ENCODE assay signal across 19 cellular contexts in the genomic region with DNA sequence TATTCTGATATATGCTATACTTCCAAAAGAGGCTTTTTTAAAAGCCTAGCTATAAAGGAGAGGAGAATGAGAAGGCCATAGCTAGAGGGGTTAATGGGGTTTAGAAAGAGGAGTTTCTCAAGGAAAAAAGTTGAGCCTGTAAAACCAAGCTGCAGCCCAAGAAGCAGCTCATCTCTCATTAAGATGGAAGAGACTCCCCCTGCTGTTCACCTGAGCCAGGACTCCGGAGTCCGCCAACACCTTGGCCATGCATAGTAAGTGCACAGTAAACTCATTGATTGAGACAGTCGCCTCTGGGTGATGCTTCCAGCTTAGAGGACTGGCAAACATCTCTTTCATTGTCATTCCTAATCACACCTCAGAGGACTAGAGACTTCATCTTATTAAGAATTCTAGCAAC. TPM values are rescaled to one million over a fixed set of nuclear protein-coding genes. Genes with fewer than 3 reads are reported as not detected.
DNase-seq lines count a peak whose midpoint lies in the region; ATAC-seq and TF ChIP-seq lines count a peak whose summit lies in the region.
"Had no signal": no experiment of that assay in that cellular context is flagged by ENCODE, and none has a peak within 500 bp of the region (broad histone marks: within the 10 kb centered on the region; RNA-seq: fewer than 3 reads in every experiment).

No MANE protein-coding gene starts in this region.

- DNase-seq in BJ (ENCODE audit: low read depth) (no peak), GM23338 (ENCODE audit: low spot score) (peak; percentile 76), PC-9 (no peak), iPS-NIHi7 (ENCODE audit: extremely low spot score) (peak; percentile 66), mesothelial cell of epicardium (ENCODE audit: low spot score in 2 of 2, unreplicated experiment in 2 of 2) (no peak), MM.1S (no peak)
- DNase-seq: activated CD4-positive, alpha-beta T cell treated with anti-CD3 and anti-CD28 coated beads, Interleukin-2, amount 10 ng/mL, durations not matched to agents 7 days and 5 days; activated naive CD4-positive, alpha-beta T cell treated with anti-CD3 and anti-CD28 coated beads, Interleukin-2, amount 50 U/mL, for 16 hours; AML-193; erythroblast; IMR-90; NCI-H1417; T1000 had no signal

- H3K27ac ChIP-seq in GM23338 (ENCODE audit: low read depth): no peak overlapping the region
- H3K27ac ChIP-seq in PC-9: no peak overlapping the region
- H3K27ac ChIP-seq in MM.1S (ENCODE audit: low read length): no peak overlapping the region
- H3K27ac ChIP-seq: coronary artery, SK-N-MC had no signal

- no peak overlapping the region for H3K4me3 Mint-ChIP-seq in GM23338
- no peak overlapping the region for H3K4me3 Mint-ChIP-seq in mesothelial cell of epicardium
- H3K4me3 Mint-ChIP-seq: activated CD4-positive, alpha-beta T cell treated with anti-CD3 and anti-CD28 coated beads, Interleukin-2, amount 10 ng/mL, durations not matched to agents 7 days and 5 days; memory B cell; nephron had no signal

- H3K9me3 ChIP-seq in PC-9 (ENCODE audit: insufficient read depth, low read depth) (no peaks in the 10 kb centered on the region), MM.1S (replicated peaks; ENCODE audit: insufficient read depth, low read length) (no peaks in the 10 kb centered on the region)

- TF ChIP-seq CTCF in BJ (IDR thresholded peaks at IDR 0.05; ENCODE audit: insufficient read depth, low read depth, low read length) (0 out of 2 replicates have a peak, but pooled peaks have one; percentile 10), GM23338 (conservative IDR thresholded peaks at IDR 0.05; ENCODE audit: low read depth in 2 of 2) (peak; percentile 48 to 74), PC-9 (conservative IDR thresholded peaks at IDR 0.05) (peak; percentile 48; the same call in 1 of the 2 replicates), mesothelial cell of epicardium (IDR thresholded peaks at IDR 0.05; ENCODE audit: unreplicated experiment) (no peak), MM.1S (IDR thresholded peaks at IDR 0.05; ENCODE audit: low read length) (no peak)

- intact Hi-C loops in PC-9 (cut with micrococcal nuclease; ENCODE audit: unreplicated experiment): loop anchor here (10.0 kb wide), 1 partner anchor 154 kb away; no protein-coding TSS in a partner anchor

- H3F3A ChIP-seq in GM23338 (replicated peaks; ENCODE audit: low read depth) (no peaks in the 10 kb centered on the region), PC-9 (ENCODE audit: insufficient read depth, low read depth) (no peaks in the 10 kb centered on the region), MM.1S (ENCODE audit: insufficient read depth, low read length) (no peaks in the 10 kb centered on the region)

- H3K27ac Mint-ChIP-seq in GM23338: no peak overlapping the region
- H3K27ac Mint-ChIP-seq in mesothelial cell of epicardium: no peak overlapping the region
- H3K27ac Mint-ChIP-seq: activated CD4-positive, alpha-beta T cell treated with anti-CD3 and anti-CD28 coated beads, Interleukin-2, amount 10 ng/mL, durations not matched to agents 7 days and 5 days; memory B cell; nephron had no signal

- H3K4me1 ChIP-seq in GM23338 (ENCODE audit: insufficient read depth) (no peaks in the 10 kb centered on the region), PC-9 (replicated peaks; ENCODE audit: insufficient read depth) (no peaks in the 10 kb centered on the region), MM.1S (ENCODE audit: low read length) (no peaks in the 10 kb centered on the region)

- no peaks in the 10 kb centered on the region for H3K36me3 ChIP-seq in BJ (ENCODE audit: control insufficient read depth, insufficient read depth, low read length)
- H3K36me3 ChIP-seq in GM23338 (ENCODE audit: insufficient read depth): no peaks in the 10 kb centered on the region
- no peaks in the 10 kb centered on the region for H3K36me3 ChIP-seq in PC-9 (ENCODE audit: low read depth)
- no peaks in the 10 kb centered on the region for H3K36me3 ChIP-seq in MM.1S (replicated peaks; ENCODE audit: insufficient read depth, low read length)

- peaks cover 12% of the 10 kb centered on the region for H3K4me1 Mint-ChIP-seq in GM23338
- H3K4me1 Mint-ChIP-seq in mesothelial cell of epicardium: no peaks in the 10 kb centered on the region
- H3K4me1 Mint-ChIP-seq: activated CD4-positive, alpha-beta T cell treated with anti-CD3 and anti-CD28 coated beads, Interleukin-2, amount 10 ng/mL, durations not matched to agents 7 days and 5 days; memory B cell; nephron had no signal

- ATAC-seq in GM23338 (peak; percentile 91), GM21423 (IDR thresholded peaks at IDR 0.05; ENCODE audit: unreplicated experiment) (no peak), HG02642 (IDR thresholded peaks at IDR 0.05; ENCODE audit: poor library complexity, unreplicated experiment) (no peak)

- CTCF ChIA-PET in BJ (lab: Yijun Ruan, JAX): no interaction called here
- CTCF ChIA-PET in PC-9 (lab: Charles Lee): no interaction called here

- H3K27me3 ChIP-seq in BJ (ENCODE audit: control insufficient read depth, insufficient read depth, low read length): no peaks in the 10 kb centered on the region; the same call in 1 of the 2 replicates
- H3K27me3 ChIP-seq in GM23338 (ENCODE audit: insufficient read depth): no peaks in the 10 kb centered on the region
- H3K27me3 ChIP-seq in PC-9 (ENCODE audit: insufficient read depth, low read depth): peaks cover 34% of the 10 kb centered on the region
- H3K27me3 ChIP-seq in MM.1S (replicated peaks; ENCODE audit: insufficient read depth, low read length): no peaks in the 10 kb centered on the region

- H3K4me3 ChIP-seq in BJ (ENCODE audit: low read depth, low read length) (no peak overlapping the region), GM23338 (no peak overlapping the region), PC-9 (no peak overlapping the region), MM.1S (ENCODE audit: low read length) (no peak overlapping the region)
- H3K4me3 ChIP-seq: coronary artery, SK-N-MC had no signal

- H3K79me2 ChIP-seq in GM23338 (replicated peaks; ENCODE audit: insufficient read depth): no peaks in the 10 kb centered on the region
- H3K79me2 ChIP-seq in PC-9 (ENCODE audit: low read depth): no peaks in the 10 kb centered on the region
- H3K79me2 ChIP-seq in MM.1S (ENCODE audit: low read length): no peaks in the 10 kb centered on the region

- H3K36me3 Mint-ChIP-seq in GM23338 (ENCODE audit: low read depth): peaks cover 6% of the 10 kb centered on the region; the same call in 1 of the 3 replicates
- no peaks in the 10 kb centered on the region for H3K36me3 Mint-ChIP-seq in mesothelial cell of epicardium
- H3K36me3 Mint-ChIP-seq: memory B cell had no signal

- H3K9me3 Mint-ChIP-seq in GM23338: peaks cover 12% of the 10 kb centered on the region; the same call in 2 of the 3 replicates
- H3K9me3 Mint-ChIP-seq in mesothelial cell of epicardium: peaks cover 22% of the 10 kb centered on the region
- H3K9me3 Mint-ChIP-seq: activated CD4-positive, alpha-beta T cell treated with anti-CD3 and anti-CD28 coated beads, Interleukin-2, amount 10 ng/mL, durations not matched to agents 7 days and 5 days had no signal

- no peak overlapping the region for H2AFZ ChIP-seq in GM23338
- no peak overlapping the region for H2AFZ ChIP-seq in PC-9
- no peak overlapping the region for H2AFZ ChIP-seq in MM.1S (ENCODE audit: low read length)

- H3K4me2 ChIP-seq in GM23338 (no peak overlapping the region), PC-9 (no peak overlapping the region), MM.1S (ENCODE audit: low read depth, low read length) (no peak overlapping the region)

- no peak overlapping the region for H3K9ac ChIP-seq in MM.1S (ENCODE audit: low read length)

- H3K9me2 ChIP-seq in GM23338 (ENCODE audit: insufficient read depth): 0 out of 2 replicates have a peak, but pooled peaks cover 7% of the 10 kb centered on the region
- no peaks in the 10 kb centered on the region for H3K9me2 ChIP-seq in PC-9 (ENCODE audit: insufficient read depth)
- H3K9me2 ChIP-seq in MM.1S (replicated peaks; ENCODE audit: insufficient read depth, low read length): no peaks in the 10 kb centered on the region

- H4K20me1 ChIP-seq in GM23338 (replicated peaks; ENCODE audit: insufficient read depth) (no peaks in the 10 kb centered on the region), PC-9 (ENCODE audit: insufficient read depth) (no peaks in the 10 kb centered on the region), MM.1S (ENCODE audit: insufficient read depth, low read length) (no peaks in the 10 kb centered on the region)

- POLR2A ChIA-PET in BJ (lab: Charles Lee) (no interaction called here), PC-9 (lab: Charles Lee; ENCODE audit: unreplicated experiment) (interaction anchor here (0.6 kb wide), 1 partner anchor 1250 kb away, joined by 3 read pairs; no protein-coding TSS in a partner anchor)

- no peaks in the 10 kb centered on the region for H3K27me3 Mint-ChIP-seq in GM23338 (ENCODE audit: insufficient read depth, low read depth, poor library complexity)
- peaks cover 42% of the 10 kb centered on the region for H3K27me3 Mint-ChIP-seq in mesothelial cell of epicardium (ENCODE audit: low read depth)

- BruUV-seq in PC-9 (replicated peaks; lab: Mats Ljungman, UMichigan): no TSS peak

TF ChIP-seq in GM23338, 12 proteins besides CTCF, POLR2A, EP300 and RAD21 (continues in another document):
- TF ChIP-seq ZNF114 (CRISPR knock-in tag; IDR thresholded peaks at IDR 0.05) (no peak), ETS1 (IDR thresholded peaks at IDR 0.05) (no peak)

RNA-seq across cellular contexts. Expression of gene ANO2, which starts 46.2 kb away (rescaled TPM):
- polyA plus RNA-seq in BJ (2011; rRNA removed): 0.05 and 0.10 TPM in 2 replicates
- polyA minus RNA-seq in BJ (2011; rRNA and poly(A)+ RNA removed): 0.15 TPM in 1 of 2 replicates, not detected in the other
- total RNA-seq in GM23338 (2014; rRNA removed; shearing (Covaris generic)): 3.3 and 4.6 TPM in 2 replicates
- polyA plus RNA-seq in GM23338 (2016; fragmentation: Nextera tagmentation; extraction: Ambion mirVana): 1.9 and 2.3 TPM in 2 replicates
- not detected in 2 replicates for total RNA-seq in PC-9 (2021)
- 6.2 to 7.6 TPM (median 6.3 TPM) in 3 replicates for total RNA-seq in mesothelial cell of epicardium
- total RNA-seq: activated CD4-positive, alpha-beta T cell treated with anti-CD3 and anti-CD28 coated beads, Interleukin-2, amount 10 ng/mL, durations not matched to agents 7 days and 5 days; IMR-90 had no signal

Comparison
In these comparisons a context has a peak if more than half of its experiments do, and no peak if none do; other contexts are left out.
1. DNase-seq: peak in GM23338 (single experiment) and iPS-NIHi7 (single experiment); none in BJ (single experiment), PC-9 (0 of 2), mesothelial cell of epicardium (0 of 2) and MM.1S (single experiment).
2. CTCF ChIP-seq: peak in BJ (single experiment), GM23338 (2 of 2) and PC-9 (single experiment); none in mesothelial cell of epicardium (single experiment) and MM.1S (single experiment).